ENCODE assay signal across 19 cellular contexts in the genomic region with DNA sequence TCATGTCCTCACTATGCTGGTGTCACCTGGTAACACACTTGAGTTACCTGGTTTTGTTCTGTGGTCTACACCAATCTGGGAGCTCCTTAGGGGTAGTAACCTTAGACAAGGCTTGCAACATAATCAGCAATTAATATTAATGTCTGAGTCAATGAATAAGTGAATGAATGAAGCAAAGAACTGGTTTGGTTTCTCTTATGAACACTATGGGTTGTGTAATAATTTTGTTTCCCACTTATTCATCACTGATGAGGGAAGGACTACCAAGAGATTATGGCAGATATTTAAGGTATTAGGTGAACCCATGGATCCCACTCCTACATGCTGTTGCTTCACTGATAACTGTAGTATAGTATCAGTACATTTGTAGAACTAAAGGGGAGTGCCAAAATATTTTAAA.
"Had no signal": no experiment of that assay in that cellular context is flagged by ENCODE, and none has a peak within 500 bp of the region (broad histone marks: within the 10 kb centered on the region; RNA-seq: fewer than 3 reads in every experiment).

No MANE protein-coding gene starts in this region.

- H3K27ac Mint-ChIP-seq: stimulated activated memory B cell treated with anti-CD40 and anti-IgM and Interleukin-4, amounts not matched to agents 10 μg/mL and 1 μg/mL and 100 μg/mL, for 72 hours; T-helper 1 cell treated with Interleukin-12 subunit alpha and Interleukin-12 subunit beta and Interleukin-4 antibody, amounts not matched to agents 30 μg/mL and 1 μg/mL, for 36 hours had no signal

- H3K4me3 ChIP-seq: adrenal gland, body of pancreas, gastroesophageal sphincter, heart right ventricle, lung, ovary, tibial artery had no signal

- H3K9me3 Mint-ChIP-seq: central memory CD8-positive, alpha-beta T cell; T-helper 1 cell treated with Interleukin-12 subunit alpha and Interleukin-12 subunit beta and Interleukin-4 antibody, amounts not matched to agents 30 μg/mL and 1 μg/mL, for 36 hours had no signal

- H3K27me3 ChIP-seq: adrenal gland, body of pancreas, gastroesophageal sphincter, ovary had no signal

- H3K27ac ChIP-seq: adrenal gland, body of pancreas, gastroesophageal sphincter, heart right ventricle, ovary, tibial artery, WERI-Rb-1 had no signal

- H3K36me3 ChIP-seq: adrenal gland, gastroesophageal sphincter, ovary, WERI-Rb-1 had no signal

- H3K4me3 Mint-ChIP-seq: central memory CD8-positive, alpha-beta T cell; stimulated activated memory B cell treated with anti-CD40 and anti-IgM and Interleukin-4, amounts not matched to agents 10 μg/mL and 1 μg/mL and 100 μg/mL, for 72 hours; T-helper 1 cell treated with Interleukin-12 subunit alpha and Interleukin-12 subunit beta and Interleukin-4 antibody, amounts not matched to agents 30 μg/mL and 1 μg/mL, for 36 hours had no signal

- H3K9me3 ChIP-seq: adrenal gland, body of pancreas, gastroesophageal sphincter, heart right ventricle, ovary, tibial artery had no signal

- H3K27me3 Mint-ChIP-seq: central memory CD8-positive, alpha-beta T cell; naive B cell; stimulated activated memory B cell treated with anti-CD40 and anti-IgM and Interleukin-4, amounts not matched to agents 10 μg/mL and 1 μg/mL and 100 μg/mL, for 72 hours had no signal

- DNase-seq: activated CD4-positive, alpha-beta T cell treated with anti-CD3 and anti-CD28 coated beads, Interleukin-2, amount 50 U/mL, for 48 hours; activated naive CD4-positive, alpha-beta T cell treated with anti-CD3 and anti-CD28 coated beads, Interleukin-2, amount 50 U/mL, for 16 hours; activated T-cell treated with anti-CD3 and anti-CD28 coated beads, Interleukin-2, amount 50 U/mL, for 1 hour; adrenal gland; cortex of kidney; effector CD4-positive, alpha-beta T cell; heart right ventricle; naive B cell; ovary; retina; stimulated activated CD4-positive, alpha-beta T cell treated with anti-CD3 and anti-CD28 coated beads, Interleukin-2, amount 100 ng/mL, for 48 hours; tibial artery; WERI-Rb-1 had no signal
